In genomic region chr17:80991645-80992076, GRCh38 we compare ENCODE assay signal across 8 cellular contexts. TPM values are rescaled to one million over a fixed set of nuclear protein-coding genes. Genes with fewer than 3 reads are reported as not detected.
A peak's percentile ranks its signal among the peaks of the same experiment; 100 is the strongest.
DNase-seq lines count a peak whose midpoint lies in the region; ATAC-seq and TF ChIP-seq lines count a peak whose summit lies in the region.

CHMP6 (plus strand) TSS chr17:80991841; CDS start chr17:80991919, 78 bp downstream.

- H3K9me2 ChIP-seq in GM23338 (ENCODE audit: insufficient read depth): no peaks in the 10 kb centered on the region

- intact Hi-C loops in Calu3 (cut with micrococcal nuclease; ENCODE audit: unreplicated experiment): no loop called here
- intact Hi-C loops in activated CD8-positive, alpha-beta T cell treated with anti-CD3 and anti-CD28 coated beads for 36 hours (cut with micrococcal nuclease): no loop called here
- intact Hi-C loops in lower leg skin (cut with DNase I; ENCODE audit: low total_unique reads): no loop called here

- POLR2A ChIA-PET in activated CD8-positive, alpha-beta T cell treated with anti-CD3 and anti-CD28 coated beads for 36 hours (lab: Charles Lee): interaction anchor here (2.1 kb wide), 1 partner anchor 10 kb away, joined by 8 read pairs; no protein-coding TSS in a partner anchor

- H3K4me3 Mint-ChIP-seq in Calu3 (ENCODE audit: low read depth, unreplicated experiment): peak within 1 kb of the TSS; percentile 62
- H3K4me3 Mint-ChIP-seq in GM23338: peak within 1 kb of the TSS; percentile 72
- H3K4me3 Mint-ChIP-seq in activated CD8-positive, alpha-beta T cell treated with anti-CD3 and anti-CD28 coated beads for 36 hours: peak within 1 kb of the TSS; percentile 73

- H3K27me3 Mint-ChIP-seq in Calu3 (ENCODE audit: unreplicated experiment) (peaks cover 17% of the 10 kb centered on the region), GM23338 (ENCODE audit: insufficient read depth, low read depth, poor library complexity) (peaks cover 7% of the 10 kb centered on the region)
- no peaks in the 10 kb centered on the region for H3K27me3 Mint-ChIP-seq in activated CD8-positive, alpha-beta T cell treated with anti-CD3 and anti-CD28 coated beads for 36 hours

- H3K9me3 Mint-ChIP-seq in Calu3 (ENCODE audit: low read depth, unreplicated experiment) (no peaks in the 10 kb centered on the region), GM23338 (no peaks in the 10 kb centered on the region)
- no peaks in the 10 kb centered on the region for H3K9me3 Mint-ChIP-seq in activated CD8-positive, alpha-beta T cell treated with anti-CD3 and anti-CD28 coated beads for 36 hours

- CTCF ChIA-PET in Calu3 (lab: Charles Lee): interaction anchor here (0.5 kb wide), 1 partner anchor 41 kb away, joined by 4 read pairs; no protein-coding TSS in a partner anchor
- CTCF ChIA-PET in activated CD8-positive, alpha-beta T cell treated with anti-CD3 and anti-CD28 coated beads for 36 hours (lab: Charles Lee): interaction anchor here (0.7 to 2.6 kb wide), 4 partner anchors 26 to 564 kb away, joined by 3 to 5 read pairs (median 4); no protein-coding TSS in a partner anchor

- TF ChIP-seq POLR2A in lower leg skin (IDR thresholded peaks at IDR 0.05): no peak

- H3K4me1 Mint-ChIP-seq in Calu3 (ENCODE audit: low read depth, unreplicated experiment) (no peaks in the 10 kb centered on the region), GM23338 (peaks cover 9% of the 10 kb centered on the region; the same call in 2 of the 3 replicates)
- peaks cover 23% of the 10 kb centered on the region for H3K4me1 Mint-ChIP-seq in activated CD8-positive, alpha-beta T cell treated with anti-CD3 and anti-CD28 coated beads for 36 hours (ENCODE audit: low read depth)

- 0% methylated on average over 9 to 54 of the region's 66 CpGs for WGBS in lower leg skin, 2 donors

- H3K27ac Mint-ChIP-seq in Calu3 (ENCODE audit: unreplicated experiment) (peak within 1 kb of the TSS; percentile 29), GM23338 (no peak within 1 kb of the TSS; the same call in 1 of the 2 replicates)
- peak within 1 kb of the TSS; percentile 83 for H3K27ac Mint-ChIP-seq in activated CD8-positive, alpha-beta T cell treated with anti-CD3 and anti-CD28 coated beads for 36 hours

- H3F3A ChIP-seq in GM23338 (replicated peaks; ENCODE audit: low read depth): 0 out of 2 replicates have a peak, but pooled peaks cover 6% of the 10 kb centered on the region

- H3K4me2 ChIP-seq in GM23338: peak within 1 kb of the TSS; percentile 87

- ATAC-seq in GM23338 (peak; percentile 38), HG03175 (IDR thresholded peaks at IDR 0.05; ENCODE audit: unreplicated experiment) (no peak)
- ATAC-seq in activated CD8-positive, alpha-beta T cell treated with anti-CD3 and anti-CD28 coated beads for 36 hours: peak; percentile 75

- H3K36me3 ChIP-seq in GM23338 (ENCODE audit: insufficient read depth): no peaks in the 10 kb centered on the region

- BruUV-seq in Calu3 (replicated peaks; lab: Mats Ljungman, UMichigan): no TSS peak

- no peaks in the 10 kb centered on the region; the same call in 1 of the 2 replicates for H3K79me2 ChIP-seq in GM23338 (replicated peaks; ENCODE audit: insufficient read depth)

- peak within 1 kb of the TSS; percentile 75 for H3K4me3 ChIP-seq in GM23338
- peak within 1 kb of the TSS; percentile 86 for H3K4me3 ChIP-seq in lower leg skin (ENCODE audit: low read depth, poor library complexity, severe bottlenecking)

- peak within 1 kb of the TSS; percentile 96 for H2AFZ ChIP-seq in GM23338

- H3K4me1 ChIP-seq in GM23338 (ENCODE audit: insufficient read depth): peaks cover 4% of the 10 kb centered on the region; the same call in 1 of the 2 replicates

- H3K36me3 Mint-ChIP-seq in Calu3 (ENCODE audit: insufficient read depth, unreplicated experiment): peaks cover 34% of the 10 kb centered on the region
- H3K36me3 Mint-ChIP-seq in GM23338 (ENCODE audit: low read depth): 0 out of 3 replicates have a peak, but pooled peaks cover 3% of the 10 kb centered on the region
- peaks cover 5% of the 10 kb centered on the region for H3K36me3 Mint-ChIP-seq in activated CD8-positive, alpha-beta T cell treated with anti-CD3 and anti-CD28 coated beads for 36 hours (ENCODE audit: low read depth)

- H3K27me3 ChIP-seq in GM23338 (ENCODE audit: insufficient read depth): peaks cover 4% of the 10 kb centered on the region; the same call in 1 of the 2 replicates

- H4K20me1 ChIP-seq in GM23338 (replicated peaks; ENCODE audit: insufficient read depth): no peaks in the 10 kb centered on the region

- DNase-seq in Calu3: peak; percentile 81
- peak; percentile 82 for DNase-seq in GM23338 (ENCODE audit: low spot score)
- peak; percentile 77 for DNase-seq in NCI-H226
- DNase-seq in activated CD8-positive, alpha-beta T cell treated with anti-CD3 and anti-CD28 coated beads for 36 hours: peak; percentile 74
- peak; percentile 89 for DNase-seq in ecto neural progenitor cell (ENCODE audit: low spot score)
- DNase-seq in lower leg skin (ENCODE audit: low spot score in 2 of 2): peak; percentile 61 to 93
- peak; percentile 70 for DNase-seq in stimulated activated CD4-positive, alpha-beta T cell treated with anti-CD3 and anti-CD28 coated beads, Interleukin-4, amount 100 ng/mL, for 24 hours

- H3K27ac ChIP-seq in GM23338 (ENCODE audit: low read depth): no peak within 1 kb of the TSS

- no peak for TF ChIP-seq CTCF in Calu3 (IDR thresholded peaks at IDR 0.05; ENCODE audit: unreplicated experiment)
- no peak for TF ChIP-seq CTCF in GM23338 (conservative IDR thresholded peaks at IDR 0.05; ENCODE audit: low read depth in 2 of 2)
- no peak for TF ChIP-seq CTCF in activated CD8-positive, alpha-beta T cell treated with anti-CD3 and anti-CD28 coated beads for 36 hours (IDR thresholded peaks at IDR 0.05)
- TF ChIP-seq CTCF in lower leg skin (IDR thresholded peaks at IDR 0.05): no peak

TF ChIP-seq in GM23338, 12 proteins besides CTCF, POLR2A, EP300 and RAD21:
- TF ChIP-seq CREB1 (CRISPR knock-in tag; IDR thresholded peaks at IDR 0.05; ENCODE audit: low read depth) (0 out of 2 replicates have a peak, but pooled peaks have one; percentile 12), ETS1 (IDR thresholded peaks at IDR 0.05) (no peak)

RNA-seq across cellular contexts. Expression of gene CHMP6, which starts in this region (rescaled TPM):
- total RNA-seq in Calu3 (2022) (25.5 and 27.9 TPM in 2 replicates), lower leg skin (10 to 100 TPM; 19.8 to 36.7 (median 26.1) TPM)
- 8.2 and 12.3 TPM in 2 replicates for total RNA-seq in GM23338 (2014; rRNA removed; shearing (Covaris generic))
- polyA plus RNA-seq in GM23338 (2016; fragmentation: Nextera tagmentation; extraction: Ambion mirVana): 13.2 and 14.0 TPM in 2 replicates
- 10 to 100 TPM; 13.9 to 16.7 TPM for total RNA-seq in activated CD8-positive, alpha-beta T cell treated with anti-CD3 and anti-CD28 coated beads for 36 hours
